Comparison of ENCODE assay signal across 24 cellular contexts in the genomic region with DNA sequence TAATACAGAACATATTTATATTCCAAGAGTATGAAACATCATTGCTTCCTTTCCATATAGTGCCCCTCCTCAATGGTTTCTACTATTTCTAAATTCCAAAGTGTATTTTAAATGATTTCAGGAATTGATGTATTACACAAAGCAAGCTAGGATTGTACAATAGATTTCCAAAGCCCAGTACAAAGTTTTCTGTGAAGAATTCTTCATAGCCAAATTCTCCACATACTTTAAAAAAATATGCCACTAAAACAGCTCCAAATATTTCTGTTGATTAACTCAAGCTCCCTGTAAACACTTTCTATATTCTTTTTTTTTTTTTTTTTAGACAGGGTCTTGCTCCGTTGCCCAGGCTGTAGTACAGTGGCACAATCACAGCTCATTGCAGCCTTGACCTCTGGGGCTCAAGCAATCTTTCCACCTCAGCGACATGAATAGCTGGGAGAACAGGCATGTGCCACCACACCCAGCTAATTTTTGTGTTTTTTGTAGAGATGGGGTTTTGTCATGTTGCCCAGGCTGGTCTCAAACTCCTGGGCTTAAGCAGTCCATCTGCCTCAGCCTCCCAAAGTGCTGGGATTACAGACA. TPM values are rescaled to one million over a fixed set of nuclear protein-coding genes. Genes with fewer than 3 reads are reported as not detected.
DNase-seq lines count a peak whose midpoint lies in the region; ATAC-seq and TF ChIP-seq lines count a peak whose summit lies in the region.
"Had no signal": no experiment of that assay in that cellular context is flagged by ENCODE, and none has a peak within 500 bp of the region (broad histone marks: within the 10 kb centered on the region; RNA-seq: fewer than 3 reads in every experiment).

No MANE protein-coding gene starts in this region.

- peaks cover 100% of the 10 kb centered on the region for H3K79me2 ChIP-seq in OCI-LY1 (ENCODE audit: insufficient read depth, low read length)

- no peaks in the 10 kb centered on the region for H3F3A ChIP-seq in OCI-LY1 (ENCODE audit: insufficient read depth, low read length)

- H3K9ac ChIP-seq in OCI-LY1 (ENCODE audit: low read length): no peak overlapping the region

- peak overlapping the region; percentile 30; the same call in 1 of the 2 replicates for H3K4me2 ChIP-seq in OCI-LY1 (ENCODE audit: low read length)
- H3K4me2 ChIP-seq: PC-9 had no signal

- H3K27ac Mint-ChIP-seq in activated T-cell treated with anti-CD3 and anti-CD28 coated beads, Interleukin-2, amount 50 U/mL, for 72 hours: peak overlapping the region; percentile 38
- H3K27ac Mint-ChIP-seq in type B pancreatic cell: peak overlapping the region; percentile 6
- H3K27ac Mint-ChIP-seq: activated CD8-positive, alpha-beta memory T cell treated with anti-CD3 and anti-CD28 coated beads, Interleukin-2, amount 10 ng/mL, durations not matched to agents 7 days and 5 days; activated naive CD8-positive, alpha-beta T cell treated with anti-CD3 and anti-CD28 coated beads, Interleukin-2, amount 50 U/mL, for 24 hours had no signal

- H3K4me1 ChIP-seq in OCI-LY1 (ENCODE audit: insufficient read depth, low read length, severe bottlenecking): peaks cover 100% of the 10 kb centered on the region

- no peaks in the 10 kb centered on the region for H3K9me3 ChIP-seq in OCI-LY1 (ENCODE audit: low read length)
- H3K9me3 ChIP-seq: body of pancreas, spleen, tibial artery had no signal

- H3K9me2 ChIP-seq in OCI-LY1 (ENCODE audit: low read depth, low read length): no peaks in the 10 kb centered on the region

- H3K4me3 ChIP-seq in OCI-LY1 (ENCODE audit: low read depth, low read length, poor library complexity, severe bottlenecking): no peak overlapping the region
- H3K4me3 ChIP-seq: body of pancreas, PC-9, tibial artery had no signal

- peaks cover 50% of the 10 kb centered on the region for H3K36me3 ChIP-seq in OCI-LY1 (ENCODE audit: insufficient read depth, low read length)
- H3K36me3 ChIP-seq: tibial artery had no signal

- H3K27me3 ChIP-seq in OCI-LY1 (ENCODE audit: insufficient read depth, low read length): no peaks in the 10 kb centered on the region
- H3K27me3 ChIP-seq: body of pancreas, spleen, tibial artery had no signal

- no peak overlapping the region for H3K4me3 Mint-ChIP-seq in activated T-cell treated with anti-CD3 and anti-CD28 coated beads, Interleukin-2, amount 50 U/mL, for 72 hours
- H3K4me3 Mint-ChIP-seq in type B pancreatic cell: no peak overlapping the region
- H3K4me3 Mint-ChIP-seq: activated CD8-positive, alpha-beta memory T cell treated with anti-CD3 and anti-CD28 coated beads, Interleukin-2, amount 10 ng/mL, durations not matched to agents 7 days and 5 days; activated naive CD8-positive, alpha-beta T cell treated with anti-CD3 and anti-CD28 coated beads, Interleukin-2, amount 50 U/mL, for 24 hours had no signal

- ATAC-seq in activated T-cell treated with anti-CD3 and anti-CD28 coated beads, Interleukin-2, amount 50 U/mL, for 72 hours (replicated peaks in 1 of 2): no peak
- ATAC-seq in left cardiac atrium: no peak
- ATAC-seq: activated CD8-positive, alpha-beta memory T cell treated with anti-CD3 and anti-CD28 coated beads, Interleukin-2, amount 10 ng/mL, durations not matched to agents 7 days and 5 days; activated naive CD8-positive, alpha-beta T cell treated with anti-CD3 and anti-CD28 coated beads, Interleukin-2, amount 50 U/mL, for 24 hours; body of pancreas; stimulated activated naive CD8-positive, alpha-beta T cell treated with anti-CD3 and anti-CD28 coated beads, Interleukin-15, Interleukin-2, amounts not matched to agents 100 U/mL and 50 U/mL, for 24 hours; T-cell had no signal

- peaks cover 4% of the 10 kb centered on the region; the same call in 1 of the 2 replicates for H4K20me1 ChIP-seq in OCI-LY1 (ENCODE audit: insufficient read depth, low read length)

- H3K36me3 Mint-ChIP-seq in activated T-cell treated with anti-CD3 and anti-CD28 coated beads, Interleukin-2, amount 50 U/mL, for 72 hours (ENCODE audit: insufficient read depth in 2 of 2): peaks cover 0 to 6% of the 10 kb centered on the region in 2 donors
- H3K36me3 Mint-ChIP-seq in type B pancreatic cell: peaks cover 4% of the 10 kb centered on the region

- no peaks in the 10 kb centered on the region for H3K27me3 Mint-ChIP-seq in activated T-cell treated with anti-CD3 and anti-CD28 coated beads, Interleukin-2, amount 50 U/mL, for 72 hours (ENCODE audit: low read depth)
- H3K27me3 Mint-ChIP-seq in type B pancreatic cell: no peaks in the 10 kb centered on the region
- H3K27me3 Mint-ChIP-seq: activated CD8-positive, alpha-beta memory T cell treated with anti-CD3 and anti-CD28 coated beads, Interleukin-2, amount 10 ng/mL, durations not matched to agents 7 days and 5 days; activated naive CD8-positive, alpha-beta T cell treated with anti-CD3 and anti-CD28 coated beads, Interleukin-2, amount 50 U/mL, for 24 hours; IgD-negative memory B cell; T-cell had no signal

- no peaks in the 10 kb centered on the region for H3K9me3 Mint-ChIP-seq in activated T-cell treated with anti-CD3 and anti-CD28 coated beads, Interleukin-2, amount 50 U/mL, for 72 hours
- H3K9me3 Mint-ChIP-seq in type B pancreatic cell: peaks cover 5% of the 10 kb centered on the region
- H3K9me3 Mint-ChIP-seq: activated naive CD8-positive, alpha-beta T cell treated with anti-CD3 and anti-CD28 coated beads, Interleukin-2, amount 50 U/mL, for 24 hours; IgD-negative memory B cell; T-cell had no signal

- no peak overlapping the region for H3K27ac ChIP-seq in OCI-LY1 (ENCODE audit: low read depth, low read length, poor library complexity, severe bottlenecking)
- H3K27ac ChIP-seq: PC-9, tibial artery had no signal

- intact Hi-C loops in left cardiac atrium (cut with DNase I): no loop called here

- DNase-seq in activated T-cell treated with anti-CD3 and anti-CD28 coated beads, Interleukin-2, amount 50 U/mL, for 72 hours: no peak
- no peak for DNase-seq in activated T-cell treated with anti-CD3 and anti-CD28 coated beads, Interleukin-2, amount 50 U/mL, for 48 hours
- DNase-seq in fibroblast of peridontal ligament (ENCODE audit: extremely low read depth): peak; percentile 15
- DNase-seq in type B pancreatic cell (ENCODE audit: extremely low spot score, unreplicated experiment): no peak
- no peak for DNase-seq in left cardiac atrium
- no peak for DNase-seq in DMS53 (lab: John Stamatoyannopoulos, UW)
- DNase-seq in NCI-H69 (lab: John Stamatoyannopoulos, UW): no peak
- DNase-seq: activated CD4-positive, alpha-beta T cell treated with anti-CD3 and anti-CD28 coated beads for 4 hours; activated CD8-positive, alpha-beta memory T cell treated with anti-CD3 and anti-CD28 coated beads, Interleukin-2, amount 10 ng/mL, durations not matched to agents 7 days and 5 days; activated effector memory CD4-positive, alpha-beta T cell treated with Interleukin-2 at 50 U/mL for 16 hours; activated naive CD8-positive, alpha-beta T cell treated with anti-CD3 and anti-CD28 coated beads, Interleukin-2, amount 50 U/mL, for 24 hours; body of pancreas; effector CD8-positive, alpha-beta T cell; H7; MM.1S; PC-9; retina; spleen; stimulated activated CD4-positive, alpha-beta T cell treated with anti-CD3 and anti-CD28 coated beads, Interleukin-4, amount 100 ng/mL, for 1 hour; stimulated activated naive CD8-positive, alpha-beta T cell treated with anti-CD3 and anti-CD28 coated beads, Interleukin-15, Interleukin-2, amounts not matched to agents 100 U/mL and 50 U/mL, for 24 hours; T-cell; tibial artery had no signal

- TF ChIP-seq CTCF in OCI-LY1 (IDR thresholded peaks at IDR 0.05; ENCODE audit: low read length): no peak
- TF ChIP-seq CTCF in type B pancreatic cell (conservative IDR thresholded peaks at IDR 0.05): no peak

- H3K4me1 Mint-ChIP-seq in activated T-cell treated with anti-CD3 and anti-CD28 coated beads, Interleukin-2, amount 50 U/mL, for 72 hours (ENCODE audit: low read depth): peaks cover 94% of the 10 kb centered on the region
- H3K4me1 Mint-ChIP-seq in type B pancreatic cell (ENCODE audit: unreplicated experiment): peaks cover 27% of the 10 kb centered on the region

- H2AFZ ChIP-seq in OCI-LY1 (ENCODE audit: low read length): no peak overlapping the region
- H2AFZ ChIP-seq: PC-9 had no signal

RNA-seq across cellular contexts. Expression of a gene that starts 50.6 kb away (rescaled TPM):
- total RNA-seq in activated T-cell treated with anti-CD3 and anti-CD28 coated beads, Interleukin-2, amount 50 U/mL, for 72 hours: 100 to 1,000 TPM; 106 to 117 TPM
- 47.4 and 97.2 TPM in 2 replicates for total RNA-seq in type B pancreatic cell (ENCODE audit: low replicate concordance)
- total RNA-seq in left cardiac atrium: 10 to 100 TPM; 40.1 to 50.7 TPM
